ENCODE assay signal across 8 cellular contexts in the genomic region with DNA sequence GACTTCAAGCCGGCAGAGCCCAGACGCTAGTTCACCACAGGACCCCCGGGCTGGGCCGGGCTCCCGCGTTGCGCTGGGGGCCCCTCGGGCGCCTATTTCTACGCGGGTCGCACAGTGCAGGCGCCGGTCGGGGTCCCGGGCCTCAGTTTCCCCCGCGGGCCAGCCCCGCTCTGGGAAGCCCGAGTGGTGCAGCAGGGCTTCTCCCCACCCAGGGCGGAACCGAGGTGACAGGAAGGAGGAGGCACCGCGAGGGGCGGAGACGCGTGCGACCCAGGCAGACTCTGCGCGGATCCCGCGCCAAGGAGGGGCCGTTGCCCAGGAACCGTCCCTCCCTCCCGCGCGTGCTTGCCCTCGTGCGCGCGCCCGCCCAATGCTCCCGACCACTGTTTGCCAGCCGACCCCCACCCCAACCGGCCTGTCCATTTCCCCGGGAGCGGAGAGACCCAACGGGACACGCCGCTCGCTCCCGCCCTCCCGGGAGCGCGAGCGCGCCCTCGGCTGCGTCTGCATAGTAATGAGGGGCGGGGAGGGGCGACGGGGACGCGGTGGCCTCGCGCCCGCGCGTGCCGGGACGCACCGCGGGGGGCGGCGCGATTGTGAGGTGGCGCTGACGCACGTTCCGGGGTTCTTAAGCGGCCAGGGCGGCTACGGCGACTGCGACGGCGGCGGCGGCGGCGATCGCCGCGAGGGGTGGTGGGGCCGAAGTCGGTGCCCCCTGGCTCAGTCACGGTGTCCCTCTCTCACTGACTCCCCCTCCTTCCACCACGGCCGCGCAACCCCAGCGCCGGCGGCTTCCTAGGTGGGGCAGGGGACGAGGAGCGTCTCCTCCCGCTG. TPM values are rescaled to one million over a fixed set of nuclear protein-coding genes. Genes with fewer than 3 reads are reported as not detected.
DNase-seq lines count a peak whose midpoint lies in the region; ATAC-seq and TF ChIP-seq lines count a peak whose summit lies in the region.

A gene (plus strand): TSS at position 657 of the 834 bp plus-strand sequence. CDS start 193 bp downstream, outside the sequence.

- intact Hi-C loops in activated B cell treated with CpG ODN at 0.5 μM for 24 hours (cut with micrococcal nuclease) (loop anchor here (1.0 to 10.0 kb wide), 16 partner anchors 129 to 1518 kb away; a partner anchor contains a TSS), spleen (cut with DNase I; ENCODE audit: low total_unique reads) (loop anchor here (10.0 kb wide), 1 partner anchor 653 kb away; a partner anchor contains a TSS)

- no peaks in the 10 kb centered on the region for H3K9me3 Mint-ChIP-seq in activated B cell treated with CpG ODN at 0.5 μM for 24 hours

- H3K27me3 ChIP-seq in spleen (replicated peaks in 1 of 7), result no peaks in the 10 kb centered on the region

- peak; percentile 63 for ATAC-seq in HG03064 (IDR thresholded peaks at IDR 0.05; ENCODE audit: low read depth, unreplicated experiment)
- ATAC-seq in activated B cell treated with CpG ODN at 0.5 μM for 24 hours (ENCODE audit: low read depth), result peak; percentile 69

- peaks cover 0 to 33% (median 28%) of the 10 kb centered on the region in 6 donors for H3K4me1 ChIP-seq in spleen

- WGBS in spleen, 5 donors, result 0 to 1% (median 1%) methylated on average over 26 to 106 of the region's 106 CpGs

- peaks cover 6% of the 10 kb centered on the region for H3K36me3 Mint-ChIP-seq in activated B cell treated with CpG ODN at 0.5 μM for 24 hours (ENCODE audit: low read depth)

- CTCF ChIA-PET in activated B cell treated with CpG ODN at 0.5 μM for 24 hours (lab: Charles Lee), result no interaction called here

- DNase-seq in A172 (ENCODE audit: low spot score), result peak; percentile 78
- peak; percentile 92 for DNase-seq in NCI-H226
- DNase-seq in activated B cell treated with CpG ODN at 0.5 μM for 24 hours, result peak; percentile 92
- peak; percentile 51 to 100 (median 94) for DNase-seq in caudate nucleus (lab: John Stamatoyannopoulos, UW)
- DNase-seq in inferior parietal cortex (ENCODE audit: extremely low spot score), result peak; percentile 93
- DNase-seq in spleen, result peak; percentile 99

- TF ChIP-seq POLR2A in GM18526 (IDR thresholded peaks at IDR 0.05; ENCODE audit: extremely low read depth, insufficient read length) (peak; percentile 99), spleen (IDR thresholded peaks at IDR 0.05) (peak; percentile 95 to 98 (median 96))

- H3K27me3 Mint-ChIP-seq in activated B cell treated with CpG ODN at 0.5 μM for 24 hours, result no peaks in the 10 kb centered on the region

- H3K27ac Mint-ChIP-seq in activated B cell treated with CpG ODN at 0.5 μM for 24 hours, result peak within 1 kb of the TSS; percentile 96

- peak within 1 kb of the TSS; percentile 68 to 96 (median 86) for H3K4me3 ChIP-seq in spleen

- POLR2A ChIA-PET in activated B cell treated with CpG ODN at 0.5 μM for 24 hours (lab: Charles Lee), result interaction anchor here (0.6 to 2.7 kb wide), 9 partner anchors 19 to 1401 kb away, joined by 3 to 14 read pairs (median 4); a partner anchor contains a TSS

- TF ChIP-seq CTCF in activated B cell treated with CpG ODN at 0.5 μM for 24 hours (IDR thresholded peaks at IDR 0.05) (no peak), spleen (IDR thresholded peaks at IDR 0.05 in 8 of 11, conservative IDR thresholded peaks at IDR 0.05 in 3 of 11) (peak in 4 of 11 experiments; percentile 10 to 34 (median 24))

- H3K27ac ChIP-seq in caudate nucleus (ENCODE audit: low read depth, low read length), result peak within 1 kb of the TSS; percentile 99
- H3K27ac ChIP-seq in spleen, result peak within 1 kb of the TSS; percentile 95 to 100 (median 100)

- peaks cover 23% of the 10 kb centered on the region for H3K4me1 Mint-ChIP-seq in activated B cell treated with CpG ODN at 0.5 μM for 24 hours

- no peaks in the 10 kb centered on the region for H3K9me3 ChIP-seq in spleen

- peak within 1 kb of the TSS; percentile 93 for H3K4me3 Mint-ChIP-seq in activated B cell treated with CpG ODN at 0.5 μM for 24 hours

- H3K36me3 ChIP-seq in spleen, result no peaks in the 10 kb centered on the region

RNA-seq across cellular contexts. Expression of the gene that starts here (rescaled TPM):
- 2.2 and 5.3 TPM in 2 replicates for total RNA-seq in A172 (2014; rRNA removed; shearing (Covaris generic))
- 6.9 and 7.2 TPM in 2 replicates for total RNA-seq in activated B cell treated with CpG ODN at 0.5 μM for 24 hours
- 10 to 100 TPM; 15.3 to 21.8 (median 17.9) TPM for total RNA-seq in spleen
- 1 to 10 TPM; 3.2 to 4.1 (median 3.2) TPM for polyA plus RNA-seq in spleen

Comparison
In these comparisons a context has a peak if more than half of its experiments do, and no peak if none do; other contexts are left out.
1. Peak in every context shown above with its lines: DNase-seq, ATAC-seq, H3K4me3 ChIP-seq and H3K27ac ChIP-seq.